19 cellular contexts compared by ENCODE assay signal in genomic region chr2:127652786-127653357, GRCh38. TPM values are rescaled to one million over a fixed set of nuclear protein-coding genes. Genes with fewer than 3 reads are reported as not detected.
DNase-seq lines count a peak whose midpoint lies in the region; ATAC-seq and TF ChIP-seq lines count a peak whose summit lies in the region.
"Had no signal": no experiment of that assay in that cellular context is flagged by ENCODE, and none has a peak within 500 bp of the region (broad histone marks: within the 10 kb centered on the region; RNA-seq: fewer than 3 reads in every experiment).

No MANE protein-coding gene starts in this region.

- no peaks in the 10 kb centered on the region for H3K9me3 ChIP-seq in esophagus squamous epithelium
- no peaks in the 10 kb centered on the region for H3K9me3 ChIP-seq in mucosa of rectum (ENCODE audit: control insufficient read depth in 2 of 2, low read length in 2 of 2)
- no peaks in the 10 kb centered on the region for H3K9me3 ChIP-seq in stomach
- no peaks in the 10 kb centered on the region for H3K9me3 ChIP-seq in thyroid gland

- H3K4me3 Mint-ChIP-seq in IgD-negative memory B cell: no peak overlapping the region
- H3K4me3 Mint-ChIP-seq: CD8-positive, alpha-beta T cell had no signal

- no peak for TF ChIP-seq POLR2A in esophagus squamous epithelium (IDR thresholded peaks at IDR 0.05)
- no peak for TF ChIP-seq POLR2A in stomach (IDR thresholded peaks at IDR 0.05)
- TF ChIP-seq POLR2A in thyroid gland (IDR thresholded peaks at IDR 0.05): no peak

- intact Hi-C loops in esophagus squamous epithelium (cut with DNase I): no loop called here
- intact Hi-C loops in stomach (cut with DNase I; ENCODE audit: low total_unique reads): no loop called here
- intact Hi-C loops in thyroid gland (cut with DNase I): no loop called here

- 68 to 74% methylated on average over 8 to 13 of the region's 25 CpGs for WGBS in esophagus squamous epithelium, 2 donors
- WGBS in stomach, 5 donors: 67 to 77% (median 75%) methylated on average over 23 to 25 of the region's 25 CpGs
- WGBS in thyroid gland, 2 donors: 81 to 86% methylated on average over 25 of the region's 25 CpGs

- no peak overlapping the region for H3K9ac ChIP-seq in mucosa of rectum (ENCODE audit: low read depth in 1 of 2, low read length in 2 of 2)

- H3K36me3 Mint-ChIP-seq in IgD-negative memory B cell: no peaks in the 10 kb centered on the region
- H3K36me3 Mint-ChIP-seq: CD8-positive, alpha-beta T cell had no signal

- peak overlapping the region in 2 of 3 donors; percentile 11 to 50 for H3K27ac Mint-ChIP-seq in IgD-negative memory B cell
- H3K27ac Mint-ChIP-seq: CD8-positive, alpha-beta T cell had no signal

- H3K4me3 ChIP-seq in esophagus squamous epithelium (no peak overlapping the region), mucosa of rectum (ENCODE audit: low read length in 2 of 2) (no peak overlapping the region), stomach (no peak overlapping the region), thyroid gland (replicated peaks in 1 of 3) (no peak overlapping the region)

- peaks cover 7 to 87% (median 33%) of the 10 kb centered on the region in 3 donors for H3K4me1 ChIP-seq in esophagus squamous epithelium
- H3K4me1 ChIP-seq in mucosa of rectum (ENCODE audit: control insufficient read depth in 2 of 2, insufficient read depth in 2 of 2, low read length in 2 of 2): peaks cover 0 to 13% of the 10 kb centered on the region in 2 donors
- H3K4me1 ChIP-seq in stomach: peaks cover 16 to 93% (median 61%) of the 10 kb centered on the region in 4 donors
- H3K4me1 ChIP-seq in thyroid gland: peaks cover 10 to 44% of the 10 kb centered on the region in 2 donors

- no peaks in the 10 kb centered on the region for H3K27me3 Mint-ChIP-seq in IgD-negative memory B cell

- H3K36me3 ChIP-seq in esophagus squamous epithelium: peaks cover 0 to 23% (median 0%) of the 10 kb centered on the region in 3 donors
- no peaks in the 10 kb centered on the region for H3K36me3 ChIP-seq in mucosa of rectum (ENCODE audit: control insufficient read depth in 2 of 2, insufficient read depth in 2 of 2, low read length in 2 of 2)
- peaks cover 0 to 27% (median 8%) of the 10 kb centered on the region in 4 donors for H3K36me3 ChIP-seq in stomach
- no peaks in the 10 kb centered on the region for H3K36me3 ChIP-seq in thyroid gland

- H3K27me3 ChIP-seq in esophagus squamous epithelium: no peaks in the 10 kb centered on the region
- H3K27me3 ChIP-seq in mucosa of rectum (ENCODE audit: control insufficient read depth in 2 of 2, insufficient read depth in 2 of 2, low read length in 2 of 2): no peaks in the 10 kb centered on the region
- H3K27me3 ChIP-seq in stomach: no peaks in the 10 kb centered on the region
- no peaks in the 10 kb centered on the region for H3K27me3 ChIP-seq in thyroid gland

- H3K27ac ChIP-seq in esophagus squamous epithelium: peak overlapping the region; percentile 14 to 66 (median 56)
- peak overlapping the region; percentile 2 to 59 for H3K27ac ChIP-seq in mucosa of rectum (ENCODE audit: low read depth in 2 of 2, low read length in 2 of 2)
- H3K27ac ChIP-seq in stomach: peak overlapping the region in 4 of 5 donors; percentile 42 to 90 (median 83)
- peak overlapping the region in 1 of 3 donors; percentile 32 for H3K27ac ChIP-seq in thyroid gland

- ATAC-seq in GM18498 (IDR thresholded peaks at IDR 0.05; ENCODE audit: unreplicated experiment): no peak
- ATAC-seq: CD8-positive, alpha-beta T cell had no signal

- TF ChIP-seq CTCF in esophagus squamous epithelium (IDR thresholded peaks at IDR 0.05) (no peak), stomach (IDR thresholded peaks at IDR 0.05) (no peak), thyroid gland (IDR thresholded peaks at IDR 0.05) (no peak)

- H3K9me3 Mint-ChIP-seq in IgD-negative memory B cell: no peaks in the 10 kb centered on the region
- H3K9me3 Mint-ChIP-seq: CD8-positive, alpha-beta T cell had no signal

- H3K4me1 Mint-ChIP-seq in IgD-negative memory B cell: peaks cover 21 to 22% (median 22%) of the 10 kb centered on the region in 3 donors

- TF ChIP-seq EP300 in stomach (IDR thresholded peaks at IDR 0.05): no peak

- DNase-seq in esophagus squamous epithelium (lab: John Stamatoyannopoulos, UW): no peak
- no peak for DNase-seq in stomach
- DNase-seq in NCI-H345 treated with DMSO at 0.1 percent for 48 hours (lab: John Stamatoyannopoulos, UW; ENCODE audit: unreplicated experiment): no peak
- DNase-seq in thyroid gland: no peak
- no peak for DNase-seq in activated naive CD4-positive, alpha-beta T cell (lab: John Stamatoyannopoulos, UW)
- DNase-seq: activated CD4-positive, alpha-beta T cell treated with anti-CD3 and anti-CD28 coated beads, Interleukin-2, amount 50 U/mL, for 4 hours; activated naive CD4-positive, alpha-beta T cell treated with anti-CD3 and anti-CD28 coated beads, Interleukin-2, amount 50 U/mL, for 16 hours; activated T-cell treated with anti-CD3 and anti-CD28 coated beads for 4 hours; CD8-positive, alpha-beta T cell; DMS79 treated with DMSO at 0.1 percent for 48 hours; H7; NCI-H187 treated with DMSO at 0.1 percent for 48 hours; NCI-H446 treated with DMSO at 0.1 percent for 48 hours; NK-92 treated with Interleukin-12 subunit alpha and Interleukin-12 subunit beta, amount 100 ng/mL, for 24 hours had no signal

RNA-seq across cellular contexts. Expression of gene GPR17, which starts 6.9 kb away (rescaled TPM):
- polyA plus RNA-seq in IgD-negative memory B cell: not detected
- total RNA-seq in esophagus squamous epithelium: not detected
- total RNA-seq in stomach: not detected
- polyA plus RNA-seq in stomach: under 1 TPM; 0.19 to 0.61 (median 0.25) TPM
- not detected for total RNA-seq in thyroid gland
- total RNA-seq: CD8-positive, alpha-beta T cell; H7; left lobe of liver had no signal
- polyA plus RNA-seq: AG04450 had no signal

RNA-seq across cellular contexts. Expression of gene LIMS2, which starts 22.5 kb away (rescaled TPM):
- polyA plus RNA-seq in IgD-negative memory B cell (35.1 TPM), stomach (10 to 100 TPM; 33.0 to 94.1 (median 66.6) TPM)
- total RNA-seq in esophagus squamous epithelium (10 to 100 TPM in 1 of 4 donors, 1 to 10 TPM in 3; 2.4 to 29.6 (median 5.9) TPM), stomach (10 to 100 TPM; 30.3 to 90.4 (median 52.5) TPM), thyroid gland (10 to 100 TPM in 3 of 4 donors, 1 to 10 TPM in 1; 9.1 to 27.8 (median 14.2) TPM)

RNA-seq across cellular contexts. Expression of gene SFT2D3, which starts 48.4 kb away (rescaled TPM):
- polyA plus RNA-seq in IgD-negative memory B cell: not detected
- 10 to 100 TPM in 1 of 4 donors, 1 to 10 TPM in 3; 3.3 to 10.5 (median 5.9) TPM for total RNA-seq in esophagus squamous epithelium
- total RNA-seq in stomach: 10 to 100 TPM in 1 of 5 donors, 1 to 10 TPM in 4; 2.3 to 35.6 (median 7.2) TPM
- polyA plus RNA-seq in stomach: 1 to 10 TPM; 2.1 to 6.5 (median 3.1) TPM
- 10 to 100 TPM; 14.0 to 17.9 (median 16.1) TPM for total RNA-seq in thyroid gland
